Comparison of ENCODE assay signal across 17 cellular contexts in the genomic region with DNA sequence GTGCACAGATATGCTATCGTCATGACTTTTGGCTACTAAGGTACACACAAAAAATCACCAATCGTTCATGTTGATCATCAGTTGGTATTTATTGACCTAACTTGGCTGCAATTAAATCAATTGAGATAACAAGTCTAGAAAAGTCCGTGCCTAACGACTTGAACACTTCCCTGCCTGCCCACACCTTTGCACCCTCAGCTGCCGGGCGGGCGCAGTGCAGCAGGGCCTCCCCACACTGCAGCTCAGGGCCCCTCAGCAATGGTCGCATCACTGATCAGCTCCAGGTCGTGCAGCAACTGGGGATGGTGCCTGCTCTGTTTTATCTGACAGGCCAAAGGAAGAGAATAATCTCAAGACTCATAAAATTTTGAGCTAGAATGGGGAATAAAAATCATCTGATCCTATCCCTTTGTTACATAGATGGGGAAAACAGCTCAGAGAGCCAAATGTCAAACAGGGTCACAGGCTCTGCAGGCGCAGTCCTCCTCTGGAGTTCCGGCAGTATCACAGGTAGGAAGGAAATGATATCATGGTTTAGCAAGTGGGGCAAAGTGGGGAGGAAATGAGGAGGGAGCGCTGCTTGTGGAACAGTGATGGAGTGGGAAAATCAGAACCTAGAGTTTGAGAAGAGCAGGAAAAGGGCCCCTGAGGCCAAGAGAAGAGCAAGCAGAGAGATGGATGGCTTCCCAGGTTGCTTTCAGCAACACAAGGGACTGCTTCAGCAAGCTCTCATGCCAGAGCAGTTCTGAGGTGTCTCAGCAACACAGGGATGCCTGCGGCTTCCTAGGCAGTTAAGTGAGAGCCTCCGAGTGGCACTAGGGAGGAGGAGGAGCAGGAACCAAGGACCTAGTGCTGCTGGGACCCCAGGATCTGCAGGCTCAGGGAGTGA. TPM values are rescaled to one million over a fixed set of nuclear protein-coding genes. Genes with fewer than 3 reads are reported as not detected.
DNase-seq lines count a peak whose midpoint lies in the region; ATAC-seq and TF ChIP-seq lines count a peak whose summit lies in the region.
"Had no signal": no experiment of that assay in that cellular context is flagged by ENCODE, and none has a peak within 500 bp of the region (broad histone marks: within the 10 kb centered on the region; RNA-seq: fewer than 3 reads in every experiment).

No MANE protein-coding gene starts in this region.

- H4K20me1 ChIP-seq in neural progenitor cell (ENCODE audit: low read depth), result no peaks in the 10 kb centered on the region

- H3K9ac ChIP-seq in neural progenitor cell, result no peak overlapping the region

- POLR2A ChIA-PET in WTC11 (lab: Charles Lee), result interaction anchor here (0.9 kb wide), 1 partner anchor 58 kb away, joined by 3 read pairs; a partner anchor contains a TSS

- no peak for DNase-seq in activated naive CD4-positive, alpha-beta T cell treated with anti-CD3 and anti-CD28 coated beads, Interleukin-2, amount 50 U/mL, for 72 hours (ENCODE audit: low spot score in 2 of 2)
- DNase-seq in activated naive CD4-positive, alpha-beta T cell treated with anti-CD3 and anti-CD28 coated beads, Interleukin-2, amount 50 U/mL, for 16 hours, result no peak
- no peak for DNase-seq in WTC11 (ENCODE audit: low spot score)
- peak; percentile 24 to 89 for DNase-seq in lung microvascular endothelial cell (ENCODE audit: low read depth in 2 of 2)
- no peak for DNase-seq in vagina (ENCODE audit: extremely low spot score in 2 of 2)
- no peak for DNase-seq in neural progenitor cell (ENCODE audit: low spot score)
- DNase-seq in cortex of kidney (lab: John Stamatoyannopoulos, UW), result no peak
- no peak for DNase-seq in GM19240 (ENCODE audit: insufficient read length, low spot score)
- DNase-seq: activated CD4-positive, alpha-beta T cell treated with anti-CD3 and anti-CD28 coated beads for 1 hour; activated T-cell treated with anti-CD3 and anti-CD28 coated beads, Interleukin-2, amount 50 U/mL, for 4 hours; GF-D8; naive thymus-derived CD8-positive, alpha-beta T cell; NCI-H1417 treated with DMSO at 0.1 percent for 48 hours; NCI-H2227 treated with DMSO at 0.1 percent for 48 hours; SIG-M5; stimulated activated CD4-positive, alpha-beta T cell treated with anti-CD3 and anti-CD28 coated beads, Interleukin-15, amount 100 ng/mL, for 24 hours; stomach had no signal

- H3K4me2 ChIP-seq in neural progenitor cell, result no peak overlapping the region

- no peaks in the 10 kb centered on the region for H3F3A ChIP-seq in neural progenitor cell (ENCODE audit: low read depth)

- peak overlapping the region; percentile 10 to 69 for H3K27ac Mint-ChIP-seq in activated naive CD4-positive, alpha-beta T cell treated with anti-CD3 and anti-CD28 coated beads, Interleukin-2, amount 50 U/mL, for 72 hours
- H3K27ac Mint-ChIP-seq in WTC11 (peak overlapping the region; percentile 64), neural progenitor cell (no peak overlapping the region)

- peaks cover 39% of the 10 kb centered on the region for H3K4me1 Mint-ChIP-seq in WTC11
- H3K4me1 Mint-ChIP-seq in neural progenitor cell, result peaks cover 33% of the 10 kb centered on the region

- H3K36me3 Mint-ChIP-seq in activated naive CD4-positive, alpha-beta T cell treated with anti-CD3 and anti-CD28 coated beads, Interleukin-2, amount 50 U/mL, for 72 hours, result peaks cover 4 to 11% of the 10 kb centered on the region in 2 donors
- H3K36me3 Mint-ChIP-seq in WTC11, result peaks cover 29% of the 10 kb centered on the region
- peaks cover 24% of the 10 kb centered on the region for H3K36me3 Mint-ChIP-seq in neural progenitor cell

- H3K27ac ChIP-seq in vagina, result peak overlapping the region; percentile 49
- no peak overlapping the region for H3K27ac ChIP-seq in neural progenitor cell

- intact Hi-C loops in vagina (cut with DNase I), result no loop called here

- peaks cover 14% of the 10 kb centered on the region for H3K79me2 ChIP-seq in neural progenitor cell (ENCODE audit: low read depth)

- no peak for TF ChIP-seq POLR2A in vagina (IDR thresholded peaks at IDR 0.05)

- H3K27me3 ChIP-seq in vagina (no peaks in the 10 kb centered on the region), neural progenitor cell (no peaks in the 10 kb centered on the region)
- H3K27me3 ChIP-seq: stomach had no signal

- H3K4me1 ChIP-seq in vagina (peaks cover 12% of the 10 kb centered on the region), neural progenitor cell (peaks cover 8% of the 10 kb centered on the region)

- H3K36me3 ChIP-seq in vagina (peaks cover 0 to 6% of the 10 kb centered on the region in 2 donors), neural progenitor cell (no peaks in the 10 kb centered on the region)

- no peak overlapping the region for H2AFZ ChIP-seq in neural progenitor cell (replicated peaks)

- CTCF ChIA-PET in WTC11 (lab: Charles Lee), result interaction anchor here (1.8 kb wide), 1 partner anchor 170 kb away, joined by 6 read pairs; no protein-coding TSS in a partner anchor

- no peak for ATAC-seq in activated naive CD4-positive, alpha-beta T cell treated with anti-CD3 and anti-CD28 coated beads, Interleukin-2, amount 50 U/mL, for 72 hours
- ATAC-seq in WTC11, result 0 out of 2 replicates have a peak, but pooled peaks have one; percentile 32
- ATAC-seq: activated T-cell treated with anti-CD3 and anti-CD28 coated beads, Interleukin-2, amount 50 U/mL, for 4 hours; naive thymus-derived CD8-positive, alpha-beta T cell had no signal

- H3K4me3 Mint-ChIP-seq in WTC11 (no peak overlapping the region), neural progenitor cell (no peak overlapping the region)
- H3K4me3 Mint-ChIP-seq: activated T-cell treated with anti-CD3 and anti-CD28 coated beads, Interleukin-2, amount 50 U/mL, for 4 hours; naive thymus-derived CD8-positive, alpha-beta T cell had no signal

- H3K27me3 Mint-ChIP-seq in WTC11 (ENCODE audit: low read depth) (no peaks in the 10 kb centered on the region), neural progenitor cell (ENCODE audit: insufficient read depth, low read depth) (peaks cover 2% of the 10 kb centered on the region)
- H3K27me3 Mint-ChIP-seq: naive thymus-derived CD8-positive, alpha-beta T cell had no signal

- H3K4me3 ChIP-seq in vagina, result no peak overlapping the region
- no peak overlapping the region for H3K4me3 ChIP-seq in neural progenitor cell
- H3K4me3 ChIP-seq: stomach had no signal

- H3K9me3 Mint-ChIP-seq in activated naive CD4-positive, alpha-beta T cell treated with anti-CD3 and anti-CD28 coated beads, Interleukin-2, amount 50 U/mL, for 72 hours, result no peaks in the 10 kb centered on the region
- H3K9me3 Mint-ChIP-seq in WTC11 (no peaks in the 10 kb centered on the region), neural progenitor cell (no peaks in the 10 kb centered on the region)
- H3K9me3 Mint-ChIP-seq: activated T-cell treated with anti-CD3 and anti-CD28 coated beads, Interleukin-2, amount 50 U/mL, for 4 hours; naive thymus-derived CD8-positive, alpha-beta T cell had no signal

- TF ChIP-seq CTCF in WTC11 (IDR thresholded peaks at IDR 0.05), result no peak
- TF ChIP-seq CTCF in vagina (IDR thresholded peaks at IDR 0.05), result no peak
- TF ChIP-seq CTCF in neural progenitor cell (IDR thresholded peaks at IDR 0.05), result no peak

- H3K9me3 ChIP-seq in vagina (no peaks in the 10 kb centered on the region), neural progenitor cell (ENCODE audit: low read depth) (no peaks in the 10 kb centered on the region)
- H3K9me3 ChIP-seq: stomach had no signal

TF ChIP-seq in WTC11, 78 proteins besides CTCF, POLR2A, EP300 and RAD21 (continues in another document):
- TF ChIP-seq, protein P1, sequence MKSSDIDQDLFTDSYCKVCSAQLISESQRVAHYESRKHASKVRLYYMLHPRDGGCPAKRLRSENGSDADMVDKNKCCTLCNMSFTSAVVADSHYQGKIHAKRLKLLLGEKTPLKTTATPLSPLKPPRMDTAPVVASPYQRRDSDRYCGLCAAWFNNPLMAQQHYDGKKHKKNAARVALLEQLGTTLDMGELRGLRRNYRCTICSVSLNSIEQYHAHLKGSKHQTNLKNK (CRISPR knock-in tag; IDR thresholded peaks at IDR 0.05), result no peak
- TF ChIP-seq, protein P2, sequence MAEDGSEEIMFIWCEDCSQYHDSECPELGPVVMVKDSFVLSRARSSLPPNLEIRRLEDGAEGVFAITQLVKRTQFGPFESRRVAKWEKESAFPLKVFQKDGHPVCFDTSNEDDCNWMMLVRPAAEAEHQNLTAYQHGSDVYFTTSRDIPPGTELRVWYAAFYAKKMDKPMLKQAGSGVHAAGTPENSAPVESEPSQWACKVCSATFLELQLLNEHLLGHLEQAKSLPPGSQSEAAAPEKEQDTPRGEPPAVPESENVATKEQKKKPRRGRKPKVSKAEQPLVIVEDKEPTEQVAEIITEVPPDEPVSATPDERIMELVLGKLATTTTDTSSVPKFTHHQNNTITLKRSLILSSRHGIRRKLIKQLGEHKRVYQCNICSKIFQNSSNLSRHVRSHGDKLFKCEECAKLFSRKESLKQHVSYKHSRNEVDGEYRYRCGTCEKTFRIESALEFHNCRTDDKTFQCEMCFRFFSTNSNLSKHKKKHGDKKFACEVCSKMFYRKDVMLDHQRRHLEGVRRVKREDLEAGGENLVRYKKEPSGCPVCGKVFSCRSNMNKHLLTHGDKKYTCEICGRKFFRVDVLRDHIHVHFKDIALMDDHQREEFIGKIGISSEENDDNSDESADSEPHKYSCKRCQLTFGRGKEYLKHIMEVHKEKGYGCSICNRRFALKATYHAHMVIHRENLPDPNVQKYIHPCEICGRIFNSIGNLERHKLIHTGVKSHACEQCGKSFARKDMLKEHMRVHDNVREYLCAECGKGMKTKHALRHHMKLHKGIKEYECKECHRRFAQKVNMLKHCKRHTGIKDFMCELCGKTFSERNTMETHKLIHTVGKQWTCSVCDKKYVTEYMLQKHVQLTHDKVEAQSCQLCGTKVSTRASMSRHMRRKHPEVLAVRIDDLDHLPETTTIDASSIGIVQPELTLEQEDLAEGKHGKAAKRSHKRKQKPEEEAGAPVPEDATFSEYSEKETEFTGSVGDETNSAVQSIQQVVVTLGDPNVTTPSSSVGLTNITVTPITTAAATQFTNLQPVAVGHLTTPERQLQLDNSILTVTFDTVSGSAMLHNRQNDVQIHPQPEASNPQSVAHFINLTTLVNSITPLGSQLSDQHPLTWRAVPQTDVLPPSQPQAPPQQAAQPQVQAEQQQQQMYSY (CRISPR knock-in tag; IDR thresholded peaks at IDR 0.05), result no peak

RNA-seq across cellular contexts. Expression of a gene that starts 57.5 kb away (rescaled TPM):
- 10 to 100 TPM; 63.8 to 92.7 TPM for total RNA-seq in activated naive CD4-positive, alpha-beta T cell treated with anti-CD3 and anti-CD28 coated beads, Interleukin-2, amount 50 U/mL, for 72 hours
- total RNA-seq in WTC11 (2021) (67.0 to 84.5 TPM (median 68.9 TPM) in 3 replicates), lung microvascular endothelial cell (10.7 and 27.8 TPM in 2 replicates), vagina (43.2 TPM), neural progenitor cell (ENCODE audit: low replicate concordance) (12.4 and 16.2 TPM in 2 replicates)

Comparison
In these comparisons a context has a peak if more than half of its experiments do, and no peak if none do; other contexts are left out.
1. DNase-seq: peak in lung microvascular endothelial cell (2 of 2); none in activated naive CD4-positive, alpha-beta T cell treated with anti-CD3 and anti-CD28 coated beads, Interleukin-2, amount 50 U/mL, for 72 hours (0 of 2), activated naive CD4-positive, alpha-beta T cell treated with anti-CD3 and anti-CD28 coated beads, Interleukin-2, amount 50 U/mL, for 16 hours (single experiment), WTC11 (single experiment), vagina (0 of 2), neural progenitor cell (single experiment), cortex of kidney (single experiment) and GM19240 (single experiment).